In the genomic region with DNA sequence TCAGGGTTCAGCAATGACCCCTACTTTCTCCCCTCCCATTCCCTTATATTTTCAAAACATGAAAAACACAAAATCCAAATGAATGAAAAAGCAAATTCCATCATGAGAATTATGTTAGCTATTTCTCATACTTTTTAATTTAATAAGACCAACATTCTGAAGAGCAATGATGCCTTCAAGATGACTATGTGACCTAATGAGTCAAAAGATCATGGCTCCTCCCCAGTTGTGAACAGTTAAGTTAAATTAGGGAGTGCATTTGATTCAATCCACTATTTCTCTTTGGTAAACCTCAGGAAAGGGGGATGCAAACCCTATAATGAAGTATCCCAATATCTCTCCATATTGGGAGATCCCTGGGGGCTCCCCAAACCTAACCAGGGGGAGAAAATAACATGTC, we compare ENCODE assay signal across 13 cellular contexts. TPM values are rescaled to one million over a fixed set of nuclear protein-coding genes. Genes with fewer than 3 reads are reported as not detected.
DNase-seq lines count a peak whose midpoint lies in the region.
"Had no signal": no experiment of that assay in that cellular context is flagged by ENCODE, and none has a peak within 500 bp of the region (broad histone marks: within the 10 kb centered on the region; RNA-seq: fewer than 3 reads in every experiment).

No MANE protein-coding gene starts in this region.

- no peak overlapping the region for H2AK5ac ChIP-seq in trophoblast cell (ENCODE audit: low read length)

- no peaks in the 10 kb centered on the region for H3K27me3 Mint-ChIP-seq in activated naive CD8-positive, alpha-beta T cell treated with anti-CD3 and anti-CD28 coated beads for 36 hours
- H3K27me3 Mint-ChIP-seq: activated naive CD4-positive, alpha-beta T cell treated with anti-CD3 and anti-CD28 coated beads, Interleukin-2, amount 50 U/mL, for 24 hours had no signal

- H3K4me3 Mint-ChIP-seq in activated naive CD8-positive, alpha-beta T cell treated with anti-CD3 and anti-CD28 coated beads for 36 hours, result no peak overlapping the region
- H3K4me3 Mint-ChIP-seq: activated naive CD4-positive, alpha-beta T cell treated with anti-CD3 and anti-CD28 coated beads, Interleukin-2, amount 50 U/mL, for 24 hours had no signal

- peaks cover 76% of the 10 kb centered on the region for H3K4me1 ChIP-seq in BLaER1
- H3K4me1 ChIP-seq in GM23248 (ENCODE audit: insufficient read depth), result peaks cover 54% of the 10 kb centered on the region
- H3K4me1 ChIP-seq in trophoblast cell (ENCODE audit: control insufficient read depth in 1 of 2, insufficient read depth in 2 of 2, low read length in 2 of 2), result peaks cover 0 to 4% of the 10 kb centered on the region in 2 experiments

- peaks cover 62% of the 10 kb centered on the region for H3K4me1 Mint-ChIP-seq in activated naive CD8-positive, alpha-beta T cell treated with anti-CD3 and anti-CD28 coated beads for 36 hours

- H3K27ac ChIP-seq in BLaER1, result peak overlapping the region; percentile 18; the same call in 1 of the 2 replicates
- peak overlapping the region; percentile 37 for H3K27ac ChIP-seq in GM23248
- H3K27ac ChIP-seq in trophoblast cell (ENCODE audit: low read depth, low read length), result no peak overlapping the region
- H3K27ac ChIP-seq: pancreas had no signal

- H4K91ac ChIP-seq in trophoblast cell (ENCODE audit: low read depth, low read length), result no peak overlapping the region

- H3K4ac ChIP-seq in trophoblast cell (ENCODE audit: low read depth, low read length), result peak overlapping the region; percentile 78

- peak overlapping the region; percentile 43 for H3K27ac Mint-ChIP-seq in activated naive CD8-positive, alpha-beta T cell treated with anti-CD3 and anti-CD28 coated beads for 36 hours

- H4K20me1 ChIP-seq in BLaER1 (peaks cover 99% of the 10 kb centered on the region), GM23248 (ENCODE audit: insufficient read depth) (peaks cover 28% of the 10 kb centered on the region)

- in situ Hi-C loops in GM23248 (cut with MboI), result no loop called here

- H3K9ac ChIP-seq in BLaER1 (no peak overlapping the region), GM23248 (no peak overlapping the region), trophoblast cell (ENCODE audit: low read length) (no peak overlapping the region)

- H3K9me2 ChIP-seq in GM23248 (ENCODE audit: insufficient read depth), result no peaks in the 10 kb centered on the region

- H3F3A ChIP-seq in GM23248 (ENCODE audit: insufficient read depth), result peaks cover 38% of the 10 kb centered on the region; the same call in 1 of the 2 replicates

- H3K36me3 ChIP-seq in BLaER1 (peaks cover 75% of the 10 kb centered on the region), GM23248 (ENCODE audit: low read depth) (peaks cover 6% of the 10 kb centered on the region; the same call in 1 of the 2 replicates), trophoblast cell (ENCODE audit: control insufficient read depth in 1 of 2, insufficient read depth in 2 of 2, low read length in 2 of 2) (peaks cover 0 to 1% of the 10 kb centered on the region in 2 experiments)
- H3K36me3 ChIP-seq: pancreas had no signal

- H4K8ac ChIP-seq in trophoblast cell (ENCODE audit: low read depth, low read length), result no peak overlapping the region

- DNase-seq in GM23248 (peak; percentile 75), trophoblast cell (no peak), amygdala (lab: John Stamatoyannopoulos, UW) (no peak), glomerular visceral epithelial cell (ENCODE audit: extremely low spot score) (no peak), posterior vena cava (ENCODE audit: low spot score) (no peak)
- DNase-seq in activated naive CD8-positive, alpha-beta T cell treated with anti-CD3 and anti-CD28 coated beads for 36 hours, result no peak
- DNase-seq: central memory CD4-positive, alpha-beta T cell; NCI-H1092; pancreas; SHP77; stimulated activated CD4-positive, alpha-beta T cell treated with anti-CD3 and anti-CD28 coated beads, Interleukin-12 subunit alpha, Interleukin-12 subunit beta, amount 100 ng/mL, for 4 hours had no signal

- H3K14ac ChIP-seq in trophoblast cell (ENCODE audit: low read length), result no peak overlapping the region

- intact Hi-C loops in posterior vena cava (cut with DNase I), result no loop called here

- H3K36me3 Mint-ChIP-seq in activated naive CD8-positive, alpha-beta T cell treated with anti-CD3 and anti-CD28 coated beads for 36 hours, result peaks cover 46% of the 10 kb centered on the region

- no peak overlapping the region for H2BK120ac ChIP-seq in trophoblast cell (ENCODE audit: insufficient read depth, low read length, poor library complexity)

- H4K12ac ChIP-seq in trophoblast cell (ENCODE audit: low read depth, low read length), result no peak overlapping the region

- no peak overlapping the region for H2BK5ac ChIP-seq in trophoblast cell (ENCODE audit: low read depth, low read length, poor library complexity)

- H3K4me2 ChIP-seq in BLaER1, result peak overlapping the region; percentile 76
- H3K4me2 ChIP-seq in GM23248 (ENCODE audit: unreplicated experiment), result peak overlapping the region; percentile 48
- no peak overlapping the region for H3K4me2 ChIP-seq in trophoblast cell (ENCODE audit: low read length)

- H2AFZ ChIP-seq in GM23248 (no peak overlapping the region), trophoblast cell (ENCODE audit: insufficient read depth, low read length, poor library complexity) (no peak overlapping the region)

- no peaks in the 10 kb centered on the region for H3K9me3 Mint-ChIP-seq in activated naive CD8-positive, alpha-beta T cell treated with anti-CD3 and anti-CD28 coated beads for 36 hours
- H3K9me3 Mint-ChIP-seq: activated naive CD4-positive, alpha-beta T cell treated with anti-CD3 and anti-CD28 coated beads, Interleukin-2, amount 50 U/mL, for 24 hours had no signal

- H3K79me1 ChIP-seq in trophoblast cell (ENCODE audit: low read length), result no peaks in the 10 kb centered on the region

- H3K18ac ChIP-seq in trophoblast cell (ENCODE audit: low read length), result no peak overlapping the region

- H3K9me3 ChIP-seq in BLaER1 (no peaks in the 10 kb centered on the region), GM23248 (ENCODE audit: low read depth) (no peaks in the 10 kb centered on the region), trophoblast cell (ENCODE audit: insufficient read depth, low read depth, low read length) (no peaks in the 10 kb centered on the region)
- H3K9me3 ChIP-seq: pancreas had no signal

- no peak overlapping the region for H3K23ac ChIP-seq in trophoblast cell (ENCODE audit: low read length)

- H3K79me2 ChIP-seq in GM23248 (ENCODE audit: insufficient read depth), result peaks cover 99% of the 10 kb centered on the region
- H3K79me2 ChIP-seq in trophoblast cell (ENCODE audit: control insufficient read depth, insufficient read depth, low read length, poor library complexity), result peaks cover 11% of the 10 kb centered on the region

- H3K4me3 ChIP-seq in BLaER1, result no peak overlapping the region
- peak overlapping the region; percentile 35 for H3K4me3 ChIP-seq in GM23248
- no peak overlapping the region for H3K4me3 ChIP-seq in trophoblast cell (ENCODE audit: low read depth, low read length)
- H3K4me3 ChIP-seq: pancreas had no signal

- H2BK12ac ChIP-seq in trophoblast cell (ENCODE audit: low read length), result no peak overlapping the region

- H3K27me3 ChIP-seq in BLaER1 (no peaks in the 10 kb centered on the region), GM23248 (replicated peaks; ENCODE audit: insufficient read depth) (no peaks in the 10 kb centered on the region), trophoblast cell (ENCODE audit: insufficient read depth, low read length) (no peaks in the 10 kb centered on the region)
- H3K27me3 ChIP-seq: pancreas had no signal

RNA-seq across cellular contexts. Expression of gene PUM1, which starts 36.5 kb away (rescaled TPM):
- 46.3 and 63.4 TPM in 2 replicates for total RNA-seq in GM23248 (2014; rRNA removed; shearing (Covaris generic))
- 45.7 and 49.5 TPM in 2 replicates for polyA plus RNA-seq in GM23248 (2016; fragmentation: Nextera tagmentation; extraction: Ambion mirVana)
- 10 to 100 TPM; 93.4 to 94.6 TPM for total RNA-seq in activated naive CD8-positive, alpha-beta T cell treated with anti-CD3 and anti-CD28 coated beads for 36 hours
- polyA plus RNA-seq in trophoblast cell (2013), result 74.9 and 83.2 TPM in 2 replicates
- total RNA-seq in posterior vena cava, result 10 to 100 TPM; 73.2 to 87.9 TPM
